In the genomic region with DNA sequence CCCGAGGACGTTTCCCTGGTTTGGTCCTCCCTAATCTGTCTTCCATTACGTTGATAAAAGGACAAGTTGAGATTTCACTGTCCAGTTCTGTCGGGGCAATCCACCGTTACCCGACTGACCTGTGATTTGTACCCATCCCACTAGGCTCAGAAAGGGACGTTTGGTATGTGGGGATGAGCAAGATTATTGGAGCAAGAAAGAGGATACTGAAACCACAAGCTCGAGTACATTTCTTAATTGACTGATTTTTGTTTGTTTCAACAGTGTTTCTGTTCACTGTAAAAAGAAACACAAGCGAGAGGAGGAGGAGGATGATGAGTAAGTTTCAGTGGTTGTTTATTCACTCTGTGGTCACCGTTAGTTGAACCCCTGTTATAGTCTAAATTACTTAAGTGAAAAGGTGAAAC, we compare ENCODE assay signal across 1 cellular context.
TF ChIP-seq lines count a peak whose summit lies in the region.

No MANE protein-coding gene starts in this region.

TF ChIP-seq in IMR-90, 13 proteins besides CTCF, POLR2A, EP300 and RAD21:
- TF ChIP-seq CEBPB (IDR thresholded peaks at IDR 0.05; ENCODE audit: low read depth, low read length): no peak; the same call in 1 of the 2 replicates
- no peak for TF ChIP-seq MXI1 (IDR thresholded peaks at IDR 0.05; ENCODE audit: borderline replicate concordance, low read depth, low read length)
- TF ChIP-seq MAFK (IDR thresholded peaks at IDR 0.05; ENCODE audit: low read depth, low read length): no peak
- TF ChIP-seq RFX5 (IDR thresholded peaks at IDR 0.05; ENCODE audit: low read depth, low read length): no peak
- TF ChIP-seq SMC3 (IDR thresholded peaks at IDR 0.05; ENCODE audit: low read depth, low read length): no peak
- TF ChIP-seq FOS (IDR thresholded peaks at IDR 0.05; ENCODE audit: low read depth, low read length): no peak
- TF ChIP-seq, protein P1, sequence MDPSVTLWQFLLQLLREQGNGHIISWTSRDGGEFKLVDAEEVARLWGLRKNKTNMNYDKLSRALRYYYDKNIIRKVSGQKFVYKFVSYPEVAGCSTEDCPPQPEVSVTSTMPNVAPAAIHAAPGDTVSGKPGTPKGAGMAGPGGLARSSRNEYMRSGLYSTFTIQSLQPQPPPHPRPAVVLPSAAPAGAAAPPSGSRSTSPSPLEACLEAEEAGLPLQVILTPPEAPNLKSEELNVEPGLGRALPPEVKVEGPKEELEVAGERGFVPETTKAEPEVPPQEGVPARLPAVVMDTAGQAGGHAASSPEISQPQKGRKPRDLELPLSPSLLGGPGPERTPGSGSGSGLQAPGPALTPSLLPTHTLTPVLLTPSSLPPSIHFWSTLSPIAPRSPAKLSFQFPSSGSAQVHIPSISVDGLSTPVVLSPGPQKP (IDR thresholded peaks at IDR 0.05; ENCODE audit: borderline replicate concordance, low read depth, low read length): no peak
- no peak for TF ChIP-seq MAZ (IDR thresholded peaks at IDR 0.05; ENCODE audit: borderline replicate concordance, low read depth, low read length)
- TF ChIP-seq RCOR1 (IDR thresholded peaks at IDR 0.05; ENCODE audit: insufficient replicate concordance, low read length): no peak
- no peak for TF ChIP-seq BHLHE40 (IDR thresholded peaks at IDR 0.05; ENCODE audit: low read depth, low read length)
- TF ChIP-seq, protein P2, sequence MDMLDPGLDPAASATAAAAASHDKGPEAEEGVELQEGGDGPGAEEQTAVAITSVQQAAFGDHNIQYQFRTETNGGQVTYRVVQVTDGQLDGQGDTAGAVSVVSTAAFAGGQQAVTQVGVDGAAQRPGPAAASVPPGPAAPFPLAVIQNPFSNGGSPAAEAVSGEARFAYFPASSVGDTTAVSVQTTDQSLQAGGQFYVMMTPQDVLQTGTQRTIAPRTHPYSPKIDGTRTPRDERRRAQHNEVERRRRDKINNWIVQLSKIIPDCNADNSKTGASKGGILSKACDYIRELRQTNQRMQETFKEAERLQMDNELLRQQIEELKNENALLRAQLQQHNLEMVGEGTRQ (IDR thresholded peaks at IDR 0.05; ENCODE audit: low read depth, low read length): no peak
- no peak for TF ChIP-seq CHD1 (IDR thresholded peaks at IDR 0.05; ENCODE audit: low read depth, low read length)
- TF ChIP-seq NFE2L2 (IDR thresholded peaks at IDR 0.05; ENCODE audit: low read depth, low read length): no peak
